9 cellular contexts compared by ENCODE assay signal in the genomic region with DNA sequence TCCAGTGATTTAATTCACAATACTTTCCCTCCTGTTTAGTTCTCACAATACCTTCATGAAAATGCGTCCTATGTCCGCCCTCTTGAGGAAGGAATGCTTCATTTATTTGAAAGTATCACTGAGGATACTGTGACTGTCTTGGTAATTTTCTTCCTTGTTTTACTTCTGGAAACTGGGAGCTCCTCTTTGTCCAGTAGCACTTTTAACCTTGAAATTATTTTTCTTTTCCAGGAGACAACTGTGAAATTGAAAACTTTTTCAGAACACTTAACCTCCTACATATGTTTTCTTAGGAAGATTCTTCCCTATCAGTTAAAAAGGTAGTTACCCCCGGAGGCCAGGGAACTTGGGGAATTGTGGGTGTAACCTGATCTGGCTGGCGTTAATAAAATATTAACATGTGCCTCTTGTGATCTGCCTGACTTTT. TPM values are rescaled to one million over a fixed set of nuclear protein-coding genes. Genes with fewer than 3 reads are reported as not detected.
DNase-seq lines count a peak whose midpoint lies in the region; ATAC-seq and TF ChIP-seq lines count a peak whose summit lies in the region.
"Had no signal": no experiment of that assay in that cellular context is flagged by ENCODE, and none has a peak within 500 bp of the region (broad histone marks: within the 10 kb centered on the region; RNA-seq: fewer than 3 reads in every experiment).

No MANE protein-coding gene starts in this region.

- H3K27ac Mint-ChIP-seq in endodermal cell, result peak overlapping the region; percentile 92

- peaks cover 54% of the 10 kb centered on the region for H3K36me3 Mint-ChIP-seq in endodermal cell (ENCODE audit: low read depth)

- TF ChIP-seq CTCF in endodermal cell (conservative IDR thresholded peaks at IDR 0.05) (peak; percentile 91), mucosa of descending colon (IDR thresholded peaks at IDR 0.05) (no peak)

- ATAC-seq in mucosa of descending colon (peak; percentile 60), GM19463 (IDR thresholded peaks at IDR 0.05; ENCODE audit: unreplicated experiment) (no peak), GM21576 (IDR thresholded peaks at IDR 0.05; ENCODE audit: unreplicated experiment) (no peak)

- H3K9me3 ChIP-seq in endodermal cell (ENCODE audit: control insufficient read depth, low read length), result no peaks in the 10 kb centered on the region
- H3K9me3 ChIP-seq in mucosa of descending colon, result no peaks in the 10 kb centered on the region

- H3K27me3 ChIP-seq in endodermal cell (ENCODE audit: control insufficient read depth, insufficient read depth, low read length, poor library complexity, severe bottlenecking), result no peaks in the 10 kb centered on the region

- H3K4me3 ChIP-seq in endodermal cell (ENCODE audit: low read length) (no peak overlapping the region), mucosa of descending colon (no peak overlapping the region)

- H3K4me1 Mint-ChIP-seq in endodermal cell, result peaks cover 7% of the 10 kb centered on the region

- peaks cover 2% of the 10 kb centered on the region for H3K4me1 ChIP-seq in endodermal cell (ENCODE audit: control insufficient read depth, insufficient read depth, low read length)
- no peaks in the 10 kb centered on the region for H3K4me1 ChIP-seq in mucosa of descending colon (ENCODE audit: low read depth)

- no peaks in the 10 kb centered on the region for H3K9me3 Mint-ChIP-seq in endodermal cell

- H3K27ac ChIP-seq in endodermal cell (ENCODE audit: low read depth, low read length), result no peak overlapping the region
- H3K27ac ChIP-seq: HL-60 had no signal

- H3K4me3 Mint-ChIP-seq in endodermal cell, result no peak overlapping the region

- H3K27me3 Mint-ChIP-seq in endodermal cell (ENCODE audit: insufficient read depth), result no peaks in the 10 kb centered on the region

- H3K36me3 ChIP-seq in endodermal cell (ENCODE audit: control insufficient read depth, insufficient read depth, low read length) (peaks cover 48% of the 10 kb centered on the region), mucosa of descending colon (ENCODE audit: low read depth) (no peaks in the 10 kb centered on the region)

- no peak overlapping the region for H3K9ac ChIP-seq in endodermal cell (ENCODE audit: extremely low read depth, low read length, poor library complexity, severe bottlenecking)

- peak; percentile 78 for DNase-seq in EH (ENCODE audit: low read depth)
- DNase-seq in NCI-H2171 treated with DMSO at 0.1 percent for 48 hours (lab: John Stamatoyannopoulos, UW), result peak; percentile 75
- no peak for DNase-seq in endodermal cell
- peak in 1 of 3 donors; percentile 41 for DNase-seq in mucosa of descending colon
- no peak for DNase-seq in T-helper 9 cell
- no peak for DNase-seq in C1 segment of cervical spinal cord (lab: John Stamatoyannopoulos, UW)

- intact Hi-C loops in mucosa of descending colon (cut with DNase I, micrococcal nuclease), result no loop called here

- 50 to 63% methylated on average over 1 to 4 of the region's 4 CpGs for WGBS in endodermal cell (ENCODE audit: insufficient coverage in 1 of 2, insufficient read length in 1 of 2), 2 experiments

RNA-seq across cellular contexts. Expression of a gene that starts 30.5 kb away (rescaled TPM):
- total RNA-seq in endodermal cell (10 to 100 TPM; 26.1 to 39.0 TPM), mucosa of descending colon (10 to 100 TPM; 19.3 to 30.1 (median 23.7) TPM)
- 18.9 TPM for polyA plus RNA-seq in endodermal cell (2013, experiment 1 of 2)
- 19.3 TPM for polyA plus RNA-seq in endodermal cell (2013, experiment 2 of 2)

RNA-seq across cellular contexts. Expression of a gene that starts 58.9 kb away (rescaled TPM):
- 10 to 100 TPM; 15.0 to 19.5 TPM for total RNA-seq in endodermal cell
- polyA plus RNA-seq in endodermal cell (2013, experiment 1 of 2), result 23.9 TPM
- polyA plus RNA-seq in endodermal cell (2013, experiment 2 of 2), result 24.2 TPM
- 100 to 1,000 TPM in 1 of 3 donors, 1 to 10 TPM in 2; 5.5 to 118 (median 6.0) TPM for total RNA-seq in mucosa of descending colon

Comparison
In these comparisons a context has a peak if more than half of its experiments do, and no peak if none do; other contexts are left out.
1. DNase-seq: peak in EH (single experiment) and NCI-H2171 treated with DMSO at 0.1 percent for 48 hours (single experiment); none in endodermal cell (single experiment), T-helper 9 cell (single experiment) and C1 segment of cervical spinal cord (0 of 14).